Comparison of ENCODE assay signal across 5 cellular contexts in the genomic region with DNA sequence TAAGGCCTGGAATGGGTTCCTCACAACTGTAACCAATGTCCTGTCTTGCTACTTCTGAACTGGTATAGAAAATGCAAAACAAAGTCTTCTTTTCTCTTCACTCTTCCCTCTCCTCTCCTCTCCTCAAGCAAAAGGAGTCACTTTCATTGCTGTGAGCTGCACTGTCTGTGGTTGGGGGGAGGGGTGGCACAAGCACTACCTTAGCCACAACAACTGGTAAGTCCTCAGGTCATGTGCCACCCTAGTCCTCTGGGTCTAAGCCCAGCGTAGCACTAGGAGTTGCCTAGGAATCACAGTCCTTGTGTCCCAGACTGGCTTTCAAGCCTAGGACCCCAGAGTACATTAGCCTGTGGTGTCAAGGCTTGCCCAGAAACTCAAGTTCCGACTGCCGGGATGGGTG.
"Had no signal": no experiment of that assay in that cellular context is flagged by ENCODE, and none has a peak within 500 bp of the region (broad histone marks: within the 10 kb centered on the region; RNA-seq: fewer than 3 reads in every experiment).

No MANE protein-coding gene starts in this region.

- DNase-seq: H9, HCEC 1CT, IMR-90 had no signal

- H3K4me2 ChIP-seq: GM23338 had no signal

- H3K4me3 ChIP-seq: GM23338, K562 had no signal

- H2AFZ ChIP-seq: GM23338 had no signal
